ENCODE assay signal across 29 cellular contexts in the genomic region with DNA sequence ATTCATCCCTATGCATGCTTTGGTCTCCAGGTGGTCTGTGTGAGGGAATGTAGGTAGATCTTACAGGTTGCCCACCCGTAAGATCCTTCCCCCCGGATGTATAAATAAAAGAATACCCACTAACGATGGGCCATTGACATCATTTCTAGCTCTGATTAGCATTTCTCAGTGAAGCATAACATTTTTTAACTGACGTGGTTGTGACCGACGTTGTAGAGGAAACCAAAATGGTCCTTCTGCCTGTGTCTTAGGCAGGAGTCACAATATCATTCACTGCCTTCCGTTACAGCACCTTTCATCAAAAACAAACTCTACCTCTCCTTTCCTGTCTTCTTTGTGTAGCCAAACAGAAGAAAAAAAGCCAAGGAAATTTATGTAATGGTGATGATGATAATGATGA.
"Had no signal": no experiment of that assay in that cellular context is flagged by ENCODE, and none has a peak within 500 bp of the region (broad histone marks: within the 10 kb centered on the region; RNA-seq: fewer than 3 reads in every experiment).

No MANE protein-coding gene starts in this region.

- H3K4me1 Mint-ChIP-seq: activated CD4-positive, alpha-beta T cell treated with anti-CD3 and anti-CD28 coated beads, Interleukin-2, amount 10 ng/mL, durations not matched to agents 7 days and 5 days; brain had no signal

- DNase-seq: activated CD4-positive, alpha-beta T cell treated with anti-CD3 and anti-CD28 coated beads, Interleukin-2, amount 10 ng/mL, durations not matched to agents 7 days and 5 days; activated CD4-positive, alpha-beta T cell treated with anti-CD3 and anti-CD28 coated beads, Interleukin-2, amount 50 U/mL, for 48 hours; activated CD8-positive, alpha-beta T cell treated with anti-CD3 and anti-CD28 coated beads, Interleukin-2, amount 10 ng/mL, durations not matched to agents 7 days and 5 days; activated gamma-delta T cell treated with Interleukin-2 at 50 U/mL for 16 hours; activated naive CD4-positive, alpha-beta T cell treated with anti-CD3 and anti-CD28 coated beads for 36 hours; activated T-cell treated with anti-CD3 and anti-CD28 coated beads, Interleukin-2, amount 50 U/mL, for 4 hours; adrenal gland; central memory CD4-positive, alpha-beta T cell; Karpas-422; KBM-7; MG63; NCI-H1048; NCI-H1105 treated with DMSO at 0.1 percent for 48 hours; NCI-H1436; NCI-H1694; NCI-H1930; NCI-H2081 treated with DMSO at 0.1 percent for 48 hours; NCI-H345; NCI-H510A; NCI-H526; NCI-H748 treated with DMSO at 0.1 percent for 48 hours; NK-92 treated with Interleukin-12 subunit alpha and Interleukin-12 subunit beta, amount 100 ng/mL, for 24 hours; PC-9; Right ventricle myocardium superior had no signal

- H3K4me2 ChIP-seq: PC-9 had no signal

- ATAC-seq: activated CD8-positive, alpha-beta T cell treated with anti-CD3 and anti-CD28 coated beads, Interleukin-2, amount 10 ng/mL, durations not matched to agents 7 days and 5 days; activated naive CD4-positive, alpha-beta T cell treated with anti-CD3 and anti-CD28 coated beads, Interleukin-2, amount 50 U/mL, for 72 hours; activated T-cell treated with anti-CD3 and anti-CD28 coated beads, Interleukin-2, amount 50 U/mL, for 4 hours had no signal

- H3K36me3 ChIP-seq: adrenal gland, MG63 had no signal

- H3K27me3 ChIP-seq: adrenal gland, MG63 had no signal

- H3K4me3 ChIP-seq: adrenal gland, MG63, PC-9 had no signal

- H3K4me3 Mint-ChIP-seq: activated CD4-positive, alpha-beta T cell treated with anti-CD3 and anti-CD28 coated beads, Interleukin-2, amount 10 ng/mL, durations not matched to agents 7 days and 5 days; activated CD8-positive, alpha-beta T cell treated with anti-CD3 and anti-CD28 coated beads, Interleukin-2, amount 10 ng/mL, durations not matched to agents 7 days and 5 days; activated naive CD4-positive, alpha-beta T cell treated with anti-CD3 and anti-CD28 coated beads for 36 hours; activated T-cell treated with anti-CD3 and anti-CD28 coated beads, Interleukin-2, amount 50 U/mL, for 4 hours; activated T-helper 1 cell treated with anti-CD3 and anti-CD28 coated beads, Interleukin-12 subunit alpha, Interleukin-12 subunit beta, Interleukin-2, Interleukin-4 antibody, amounts not matched to agents 30 ng/mL and 10 ng/mL and 1 ng/mL, durations not matched to agents 14 hours and 24 hours and 36 hours; brain; T-helper 1 cell treated with Interleukin-12 subunit alpha and Interleukin-12 subunit beta and Interleukin-4 antibody, amounts not matched to agents 30 μg/mL and 1 μg/mL, for 36 hours; T-helper 2 cell treated with Interferon-gamma antibody and Interleukin-4, amounts not matched to agents 5 μg/mL and 100 μg/mL, for 36 hours had no signal

- H2AFZ ChIP-seq: PC-9 had no signal

- H3K9me3 Mint-ChIP-seq: activated CD4-positive, alpha-beta T cell treated with anti-CD3 and anti-CD28 coated beads, Interleukin-2, amount 10 ng/mL, durations not matched to agents 7 days and 5 days; activated naive CD4-positive, alpha-beta T cell treated with anti-CD3 and anti-CD28 coated beads for 36 hours; activated T-helper 1 cell treated with anti-CD3 and anti-CD28 coated beads, Interleukin-12 subunit alpha, Interleukin-12 subunit beta, Interleukin-2, Interleukin-4 antibody, amounts not matched to agents 30 ng/mL and 10 ng/mL and 1 ng/mL, durations not matched to agents 14 hours and 24 hours and 36 hours; T-helper 1 cell treated with Interleukin-12 subunit alpha and Interleukin-12 subunit beta and Interleukin-4 antibody, amounts not matched to agents 30 μg/mL and 1 μg/mL, for 36 hours; T-helper 2 cell treated with Interferon-gamma antibody and Interleukin-4, amounts not matched to agents 5 μg/mL and 100 μg/mL, for 36 hours had no signal

- H3K27ac ChIP-seq: adrenal gland, PC-9 had no signal

- H3K27ac Mint-ChIP-seq: activated CD4-positive, alpha-beta T cell treated with anti-CD3 and anti-CD28 coated beads, Interleukin-2, amount 10 ng/mL, durations not matched to agents 7 days and 5 days; activated CD8-positive, alpha-beta T cell treated with anti-CD3 and anti-CD28 coated beads, Interleukin-2, amount 10 ng/mL, durations not matched to agents 7 days and 5 days; activated naive CD4-positive, alpha-beta T cell treated with anti-CD3 and anti-CD28 coated beads for 36 hours; activated naive CD4-positive, alpha-beta T cell treated with anti-CD3 and anti-CD28 coated beads, Interleukin-2, amount 50 U/mL, for 72 hours; activated T-helper 1 cell treated with anti-CD3 and anti-CD28 coated beads, Interleukin-12 subunit alpha, Interleukin-12 subunit beta, Interleukin-2, Interleukin-4 antibody, amounts not matched to agents 30 ng/mL and 10 ng/mL and 1 ng/mL, durations not matched to agents 14 hours and 24 hours and 36 hours; brain; T-helper 1 cell treated with Interleukin-12 subunit alpha and Interleukin-12 subunit beta and Interleukin-4 antibody, amounts not matched to agents 30 μg/mL and 1 μg/mL, for 36 hours; T-helper 2 cell treated with Interferon-gamma antibody and Interleukin-4, amounts not matched to agents 5 μg/mL and 100 μg/mL, for 36 hours had no signal

- H3K9me3 ChIP-seq: adrenal gland, MG63 had no signal
